In genomic region chr18:12883684-12884520, GRCh38 we compare ENCODE assay signal across 8 cellular contexts. TPM values are rescaled to one million over a fixed set of nuclear protein-coding genes. Genes with fewer than 3 reads are reported as not detected.
DNase-seq lines count a peak whose midpoint lies in the region; TF ChIP-seq lines count a peak whose summit lies in the region.

Gene PTPN2 (minus strand): TSS chr18:12884237. CDS start chr18:12884141, 96 bp downstream.

- peak within 1 kb of the TSS; percentile 77 for H3K4me3 ChIP-seq in ectodermal cell (ENCODE audit: insufficient read depth, low read depth, low read length)

- peak within 1 kb of the TSS; percentile 95 for H3K27ac ChIP-seq in ectodermal cell (ENCODE audit: insufficient read depth, low read depth, low read length, poor library complexity, severe bottlenecking)

- H3K4me1 ChIP-seq in ectodermal cell (ENCODE audit: control insufficient read depth, insufficient read depth, low read length) = peaks cover 21% of the 10 kb centered on the region

- 0% methylated on average over 111 of the region's 111 CpGs for WGBS in ectodermal cell, 2 experiments

- H3K9me3 ChIP-seq in ectodermal cell (ENCODE audit: control insufficient read depth, low read length) = no peaks in the 10 kb centered on the region

- peaks cover 10% of the 10 kb centered on the region for H3K27me3 ChIP-seq in ectodermal cell (ENCODE audit: control insufficient read depth, insufficient read depth, low read length, poor library complexity, severe bottlenecking)

- TF ChIP-seq CTCF in GM20000 (IDR thresholded peaks at IDR 0.05; ENCODE audit: extremely low read depth, missing control alignments) = no peak

- DNase-seq in COLO668 (lab: John Stamatoyannopoulos, UW; ENCODE audit: unreplicated experiment) (peak; percentile 95), GM20000 (ENCODE audit: low spot score) (peak; percentile 98), HS-5 (ENCODE audit: low read depth) (peak; percentile 58), NK-92 (lab: John Stamatoyannopoulos, UW; ENCODE audit: unreplicated experiment) (peak; percentile 58), lung microvascular endothelial cell (ENCODE audit: low read depth in 2 of 2) (peak; percentile 96)
- DNase-seq in activated CD8-positive, alpha-beta memory T cell treated with anti-CD3 and anti-CD28 coated beads for 1 hour (ENCODE audit: extremely low read depth in 1 of 2, low read depth in 1 of 2) = peak; percentile 80 to 93
- DNase-seq in stimulated activated CD4-positive, alpha-beta T cell treated with anti-CD3 and anti-CD28 coated beads, TNF-alpha, amount 100 ng/mL, for 4 hours (ENCODE audit: low read depth in 3 of 3) = peak; percentile 79 to 87 (median 81)

- no peaks in the 10 kb centered on the region for H3K36me3 ChIP-seq in ectodermal cell (ENCODE audit: control insufficient read depth, insufficient read depth, low read length)

RNA-seq across cellular contexts. Expression of gene PTPN2, which starts in this region (rescaled TPM):
- polyA plus RNA-seq in ectodermal cell (2013, experiment 1 of 4) = 41.8 TPM
- 42.9 TPM for polyA plus RNA-seq in ectodermal cell (2013, experiment 2 of 4)
- polyA plus RNA-seq in ectodermal cell (2013, experiment 3 of 4) = 36.9 TPM
- polyA plus RNA-seq in ectodermal cell (2013, experiment 4 of 4) = 37.8 TPM
- 12.7 and 14.4 TPM in 2 replicates for total RNA-seq in lung microvascular endothelial cell

Comparison
In these comparisons a context has a peak if more than half of its experiments do, and no peak if none do; other contexts are left out.
1. Peak in every context shown above with its lines: DNase-seq, H3K4me3 ChIP-seq and H3K27ac ChIP-seq.